ENCODE assay signal across 24 cellular contexts in genomic region chr1:168335500-168335899, GRCh38. TPM values are rescaled to one million over a fixed set of nuclear protein-coding genes. Genes with fewer than 3 reads are reported as not detected.
DNase-seq lines count a peak whose midpoint lies in the region; ATAC-seq and TF ChIP-seq lines count a peak whose summit lies in the region.
"Had no signal": no experiment of that assay in that cellular context is flagged by ENCODE, and none has a peak within 500 bp of the region (broad histone marks: within the 10 kb centered on the region; RNA-seq: fewer than 3 reads in every experiment).

No MANE protein-coding gene starts in this region.

- peak; percentile 15 for DNase-seq in AG08395 (ENCODE audit: low spot score)
- peak; percentile 29 for DNase-seq in fibroblast of pulmonary artery (ENCODE audit: low read depth)
- no peak for DNase-seq in nucleus accumbens (lab: John Stamatoyannopoulos, UW)
- DNase-seq in COR-L47 (lab: John Stamatoyannopoulos, UW): no peak
- DNase-seq in T1000 (lab: John Stamatoyannopoulos, UW): no peak
- DNase-seq: activated CD4-positive, alpha-beta T cell treated with anti-CD3 and anti-CD28 coated beads for 4 hours; activated naive CD4-positive, alpha-beta T cell treated with anti-CD3 and anti-CD28 coated beads, Interleukin-2, amount 10 ng/mL, durations not matched to agents 7 days and 5 days; amniotic stem cell; HFFc6; left lung; NCI-H2029 treated with DMSO at 0.1 percent for 48 hours; NCI-H2227 treated with DMSO at 0.1 percent for 48 hours; NCI-H526 treated with DMSO at 0.1 percent for 48 hours; sigmoid colon; SJCRH30; stimulated activated CD4-positive, alpha-beta T cell treated with anti-CD3 and anti-CD28 coated beads, Interleukin-4, amount 100 ng/mL, for 4 hours; substantia nigra; upper lobe of right lung had no signal

- H3K36me3 ChIP-seq in HEK293 (ENCODE audit: control insufficient read depth in 2 of 2, insufficient read depth in 1 of 2, low read length in 2 of 2): no peaks in the 10 kb centered on the region
- H3K36me3 ChIP-seq: left lung, sigmoid colon, SJCRH30, upper lobe of right lung had no signal

- POLR2A ChIA-PET in HEK293 (lab: Yijun Ruan, JAX): no interaction called here

- no peak overlapping the region for H3K4me3 Mint-ChIP-seq in activated T-helper 17 cell treated with anti-CD3 and anti-CD28 coated beads, Interleukin-2, amount 50 U/mL, for 72 hours
- H3K4me3 Mint-ChIP-seq: activated naive CD4-positive, alpha-beta T cell treated with anti-CD3 and anti-CD28 coated beads, Interleukin-2, amount 10 ng/mL, durations not matched to agents 7 days and 5 days; HFFc6; stimulated activated memory B cell treated with anti-CD40 and anti-IgM and Interleukin-4, amounts not matched to agents 10 μg/mL and 1 μg/mL and 100 μg/mL, for 72 hours had no signal

- CTCF ChIA-PET in HEK293 (lab: Yijun Ruan, JAX): interaction anchor here (0.7 to 1.4 kb wide), 4 partner anchors 23 to 243 kb away, joined by 3 to 5 read pairs (median 3); no protein-coding TSS in a partner anchor

- no peaks in the 10 kb centered on the region for H3K27me3 Mint-ChIP-seq in activated T-helper 17 cell treated with anti-CD3 and anti-CD28 coated beads, Interleukin-2, amount 50 U/mL, for 72 hours
- H3K27me3 Mint-ChIP-seq: progenitor cell of endocrine pancreas had no signal

- TF ChIP-seq CTCF in HEK293 (tag by site-specific recombination; IDR thresholded peaks at IDR 0.05) (no peak), fibroblast of pulmonary artery (IDR thresholded peaks at IDR 0.05; ENCODE audit: low read length, missing control alignments) (no peak)

- H3K4me3 ChIP-seq in HEK293 (ENCODE audit: low read depth, low read length): no peak overlapping the region
- no peak overlapping the region for H3K4me3 ChIP-seq in fibroblast of pulmonary artery (replicated peaks; ENCODE audit: low read depth, low read length)
- H3K4me3 ChIP-seq: left lung, sigmoid colon, SJCRH30, upper lobe of right lung had no signal

- H3K9me3 ChIP-seq in HEK293 (ENCODE audit: control insufficient read depth, insufficient read depth, low read depth, low read length): no peaks in the 10 kb centered on the region
- H3K9me3 ChIP-seq: left lung, sigmoid colon, SJCRH30, upper lobe of right lung had no signal

- ATAC-seq in activated T-helper 17 cell treated with anti-CD3 and anti-CD28 coated beads, Interleukin-2, amount 50 U/mL, for 72 hours (replicated peaks): no peak
- no peak for ATAC-seq in HG02642 (IDR thresholded peaks at IDR 0.05; ENCODE audit: poor library complexity, unreplicated experiment)
- ATAC-seq: left lung; stimulated activated memory B cell treated with anti-CD40 and anti-IgM and Interleukin-4, amounts not matched to agents 10 μg/mL and 1 μg/mL and 100 μg/mL, for 72 hours; upper lobe of right lung had no signal

- peak overlapping the region; percentile 9 for H3K27ac Mint-ChIP-seq in activated T-helper 17 cell treated with anti-CD3 and anti-CD28 coated beads, Interleukin-2, amount 50 U/mL, for 72 hours
- H3K27ac Mint-ChIP-seq: activated naive CD4-positive, alpha-beta T cell treated with anti-CD3 and anti-CD28 coated beads, Interleukin-2, amount 10 ng/mL, durations not matched to agents 7 days and 5 days; HFFc6; progenitor cell of endocrine pancreas; stimulated activated memory B cell treated with anti-CD40 and anti-IgM and Interleukin-4, amounts not matched to agents 10 μg/mL and 1 μg/mL and 100 μg/mL, for 72 hours had no signal

- peaks cover 8% of the 10 kb centered on the region for H3K4me1 Mint-ChIP-seq in activated T-helper 17 cell treated with anti-CD3 and anti-CD28 coated beads, Interleukin-2, amount 50 U/mL, for 72 hours
- H3K4me1 Mint-ChIP-seq: activated naive CD4-positive, alpha-beta T cell treated with anti-CD3 and anti-CD28 coated beads, Interleukin-2, amount 10 ng/mL, durations not matched to agents 7 days and 5 days; stimulated activated memory B cell treated with anti-CD40 and anti-IgM and Interleukin-4, amounts not matched to agents 10 μg/mL and 1 μg/mL and 100 μg/mL, for 72 hours had no signal

- no peaks in the 10 kb centered on the region for H3K9me3 Mint-ChIP-seq in activated T-helper 17 cell treated with anti-CD3 and anti-CD28 coated beads, Interleukin-2, amount 50 U/mL, for 72 hours
- H3K9me3 Mint-ChIP-seq: activated naive CD4-positive, alpha-beta T cell treated with anti-CD3 and anti-CD28 coated beads, Interleukin-2, amount 10 ng/mL, durations not matched to agents 7 days and 5 days; HFFc6; stimulated activated memory B cell treated with anti-CD40 and anti-IgM and Interleukin-4, amounts not matched to agents 10 μg/mL and 1 μg/mL and 100 μg/mL, for 72 hours had no signal

- no peaks in the 10 kb centered on the region for H3K4me1 ChIP-seq in HEK293 (ENCODE audit: control insufficient read depth, insufficient read depth, low read length)
- H3K4me1 ChIP-seq: left lung, SJCRH30, upper lobe of right lung had no signal

- H3K27ac ChIP-seq in HEK293 (ENCODE audit: extremely low read depth, low read depth, low read length): no peak overlapping the region
- H3K27ac ChIP-seq: C4-2B, left lung, sigmoid colon, SJCRH30, upper lobe of right lung had no signal

- no peaks in the 10 kb centered on the region for H3K36me3 Mint-ChIP-seq in activated T-helper 17 cell treated with anti-CD3 and anti-CD28 coated beads, Interleukin-2, amount 50 U/mL, for 72 hours (ENCODE audit: low read depth)
- H3K36me3 Mint-ChIP-seq: activated naive CD4-positive, alpha-beta T cell treated with anti-CD3 and anti-CD28 coated beads, Interleukin-2, amount 10 ng/mL, durations not matched to agents 7 days and 5 days had no signal

TF ChIP-seq in HEK293, 187 proteins besides CTCF, POLR2A, EP300 and RAD21:
- TF ChIP-seq ZNF76 (tag by site-specific recombination; IDR thresholded peaks at IDR 0.05; ENCODE audit: borderline replicate concordance, low read depth): no peak
- TF ChIP-seq PRDM1 (tag by site-specific recombination; IDR thresholded peaks at IDR 0.05): peak; percentile 70
- TF ChIP-seq HOXA7 (CRISPR knock-in tag; IDR thresholded peaks at IDR 0.05; ENCODE audit: borderline replicate concordance): no peak
- TF ChIP-seq ATF2 (tag by site-specific recombination; IDR thresholded peaks at IDR 0.05; ENCODE audit: low read depth): no peak

RNA-seq across cellular contexts. Expression of gene TBX19, which starts 54.8 kb away (rescaled TPM):
- total RNA-seq in activated T-helper 17 cell treated with anti-CD3 and anti-CD28 coated beads, Interleukin-2, amount 50 U/mL, for 72 hours: 1 to 10 TPM; 1.8 to 6.1 TPM

Comparison
In these comparisons a context has a peak if more than half of its experiments do, and no peak if none do; other contexts are left out.
1. DNase-seq: peak in AG08395 (single experiment) and fibroblast of pulmonary artery (single experiment); none in nucleus accumbens (0 of 56), COR-L47 (single experiment) and T1000 (single experiment).